In the genomic region with DNA sequence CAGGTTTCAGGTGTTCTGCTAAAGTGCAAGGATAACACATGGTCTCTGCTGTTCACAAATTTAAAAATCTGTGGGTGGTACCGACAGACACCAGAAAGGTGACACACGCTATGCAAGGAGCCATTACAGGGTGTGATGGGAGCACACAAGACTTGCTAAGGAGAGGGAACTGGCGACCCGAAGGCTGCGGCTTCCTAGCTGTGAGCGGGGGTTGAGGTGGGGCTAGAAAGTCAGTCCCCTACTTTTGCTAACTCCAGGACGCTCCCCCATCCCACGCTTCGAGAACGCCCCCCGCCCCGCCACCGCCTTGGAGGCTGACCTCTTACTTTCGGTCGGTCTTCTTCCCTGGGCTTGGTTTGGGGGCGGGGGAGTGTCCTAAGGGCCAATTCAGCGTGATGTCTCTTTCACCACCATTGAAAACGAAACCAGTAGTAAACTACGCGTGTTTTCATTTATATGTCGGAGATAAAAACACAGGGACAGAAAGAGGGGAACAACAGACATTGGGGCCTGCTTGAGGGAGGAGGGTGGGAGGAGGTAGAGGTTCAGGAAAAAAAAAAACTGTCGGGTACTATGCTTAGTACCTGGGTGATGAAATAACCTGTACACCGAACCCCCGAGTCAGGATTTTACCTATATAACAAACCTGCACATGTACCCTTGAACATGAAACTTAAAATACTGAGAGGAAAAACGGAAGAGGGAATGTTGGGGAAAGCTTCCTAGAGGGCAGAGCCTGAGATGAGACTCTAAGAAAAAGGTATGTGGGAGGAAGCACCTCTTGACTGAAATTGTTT, we compare ENCODE assay signal across 8 cellular contexts. TPM values are rescaled to one million over a fixed set of nuclear protein-coding genes. Genes with fewer than 3 reads are reported as not detected.
DNase-seq lines count a peak whose midpoint lies in the region; ATAC-seq, FAIRE-seq and TF ChIP-seq lines count a peak whose summit lies in the region.

No MANE protein-coding gene starts in this region.

- H2BK5ac ChIP-seq in H1 (ENCODE audit: low read depth, low read length), result peak overlapping the region; percentile 94

- H3K27ac ChIP-seq in CD4-positive, alpha-beta T cell (ENCODE audit: low read depth, low read length), result peak overlapping the region; percentile 94
- H3K27ac ChIP-seq in HUES6 (ENCODE audit: low read depth, low read length) (peak overlapping the region; percentile 61), H1 (ENCODE audit: low read depth, low read length) (peak overlapping the region; percentile 85), thoracic aorta (peak overlapping the region; percentile 98 to 99)

- peak overlapping the region; percentile 90 for H3K9ac ChIP-seq in HUES6 (ENCODE audit: low read length)
- H3K9ac ChIP-seq in H1 (replicated peaks in 1 of 4; ENCODE audit: extremely low read depth in 1 of 4, low read depth in 3 of 4, low read length in 3 of 4), result peak overlapping the region; percentile 70 to 98 (median 86)

- no peak for FAIRE-seq in H1 (lab: Jason Lieb, UNC)

- peak overlapping the region; percentile 36 for H4K5ac ChIP-seq in H1 (ENCODE audit: insufficient read length, low read depth, low read length)

- H3K9me3 ChIP-seq in CD4-positive, alpha-beta T cell (ENCODE audit: control insufficient read depth, low read length), result no peaks in the 10 kb centered on the region
- H3K9me3 ChIP-seq in HUES6 (ENCODE audit: control insufficient read depth, insufficient read depth, low read depth, low read length) (no peaks in the 10 kb centered on the region), H1 (ENCODE audit: insufficient read depth in 2 of 2, low read depth in 1 of 2, low read length in 1 of 2) (no peaks in the 10 kb centered on the region), thoracic aorta (no peaks in the 10 kb centered on the region)

- peak overlapping the region; percentile 82 for H3K4me3 ChIP-seq in HUES6 (ENCODE audit: low read depth, low read length)
- H3K4me3 ChIP-seq in H1 (ENCODE audit: extremely low read depth in 1 of 4, insufficient read depth in 2 of 4, low read depth in 3 of 4, low read length in 4 of 4), result peak overlapping the region; percentile 87 to 99 (median 96)
- peak overlapping the region; percentile 83 for H3K4me3 ChIP-seq in thoracic aorta

- no peak overlapping the region for H3K18ac ChIP-seq in H1 (ENCODE audit: extremely low read depth, low read length)

- TF ChIP-seq CTCF in CD4-positive, alpha-beta T cell (IDR thresholded peaks at IDR 0.05), result no peak
- TF ChIP-seq CTCF in H1 (IDR thresholded peaks at IDR 0.05; ENCODE audit: control extremely low read depth in 1 of 3, insufficient read depth in 1 of 3, low read depth in 1 of 3, low read length in 3 of 3) (no peak), thoracic aorta (IDR thresholded peaks at IDR 0.05) (no peak)

- H2BK20ac ChIP-seq in H1 (ENCODE audit: low read length), result no peak overlapping the region

- no peak overlapping the region for H3K27ac Mint-ChIP-seq in CD4-positive, alpha-beta T cell

- peak in 6 of 10 experiments; percentile 25 to 60 (median 34) for DNase-seq in CD4-positive, alpha-beta T cell
- peak in 3 of 4 experiments; percentile 16 to 47 (median 20) for DNase-seq in activated CD4-positive, CD25-positive, alpha-beta regulatory T cell (lab: John Stamatoyannopoulos, UW)
- no peak for DNase-seq in H1 (ENCODE audit: low read depth in 1 of 2, low spot score in 2 of 2)
- DNase-seq in myocyte (ENCODE audit: low read depth), result peak; percentile 63
- no peak for DNase-seq in thoracic aorta (ENCODE audit: low spot score)

- TF ChIP-seq EP300 in H1 (IDR thresholded peaks at IDR 0.05; ENCODE audit: borderline replicate concordance in 1 of 2, low read depth in 2 of 2, low read length in 2 of 2), result no peak

- H4K8ac ChIP-seq in H1 (ENCODE audit: extremely low read depth, insufficient read depth, low read length), result peak overlapping the region; percentile 29; the same call in 1 of the 2 replicates

- H3K14ac ChIP-seq in H1 (ENCODE audit: insufficient read length), result no peak overlapping the region

- no peak overlapping the region for H2AFZ ChIP-seq in H1 (ENCODE audit: low read length)

- peak overlapping the region; percentile 79 for H4K91ac ChIP-seq in H1 (replicated peaks; ENCODE audit: insufficient read length, low read length)

- no peaks in the 10 kb centered on the region; the same call in 1 of the 2 replicates for H3K79me1 ChIP-seq in H1 (ENCODE audit: low read depth, low read length)

- no peak for TF ChIP-seq RAD21 in H1 (IDR thresholded peaks at IDR 0.05 in 1 of 2, conservative IDR thresholded peaks at IDR 0.05 in 1 of 2; ENCODE audit: low read depth in 2 of 2, low read length in 2 of 2)

- no peak overlapping the region for H3K4me3 Mint-ChIP-seq in CD4-positive, alpha-beta T cell

- peak overlapping the region; percentile 62; the same call in 1 of the 2 replicates for H2BK12ac ChIP-seq in H1 (ENCODE audit: low read depth, low read length)

- H3K36me3 ChIP-seq in HUES6 (ENCODE audit: control insufficient read depth, insufficient read depth, low read length) (peaks cover 25% of the 10 kb centered on the region), H1 (ENCODE audit: control insufficient read depth in 2 of 4, insufficient read depth in 4 of 4, low read length in 3 of 4) (peaks cover 9 to 20% (median 16%) of the 10 kb centered on the region in 4 experiments), thoracic aorta (peaks cover 4% of the 10 kb centered on the region)

- H3K4me1 ChIP-seq in HUES6 (ENCODE audit: control insufficient read depth, insufficient read depth, low read length) (peaks cover 22% of the 10 kb centered on the region), H1 (replicated peaks in 1 of 4; ENCODE audit: control insufficient read depth in 3 of 4, insufficient read depth in 4 of 4, low read length in 3 of 4) (peaks cover 3 to 13% (median 11%) of the 10 kb centered on the region in 4 experiments; a peak in 6 of 7 replicates), thoracic aorta (ENCODE audit: control insufficient read depth in 1 of 2, low read depth in 2 of 2) (peaks cover 20 to 38% of the 10 kb centered on the region in 2 donors)

- peak overlapping the region; percentile 78 to 94 for H3K4me2 ChIP-seq in H1 (ENCODE audit: insufficient read depth in 1 of 2, low read depth in 2 of 2, low read length in 2 of 2)

- peaks cover 19 to 46% of the 10 kb centered on the region in 2 experiments for H3K79me2 ChIP-seq in H1 (ENCODE audit: control insufficient read depth in 1 of 2, insufficient read depth in 2 of 2, low read length in 2 of 2)

- TF ChIP-seq POLR2A in H1 (IDR thresholded peaks at IDR 0.05; ENCODE audit: control extremely low read depth in 1 of 2, low read depth in 2 of 2, low read length in 2 of 2), result peak in 1 of 2 experiments; percentile 41; a peak in 1 of 3 replicates

- H3K27me3 Mint-ChIP-seq in CD4-positive, alpha-beta T cell, result no peaks in the 10 kb centered on the region

- no peak overlapping the region for H2AK5ac ChIP-seq in H1 (ENCODE audit: low read depth, low read length)

- H3K56ac ChIP-seq in H1 (replicated peaks; ENCODE audit: insufficient read length, low read depth, low read length), result peak overlapping the region; percentile 17

- H3K4ac ChIP-seq in H1 (replicated peaks; ENCODE audit: insufficient read length, low read depth, low read length), result no peak overlapping the region

- no peak for ATAC-seq in CD4-positive, alpha-beta T cell (ENCODE audit: poor library complexity)
- ATAC-seq in thoracic aorta (ENCODE audit: insufficient number of reproducible peaks, low FRiP score, low read depth) (no peak), GM19035 (IDR thresholded peaks at IDR 0.05; ENCODE audit: unreplicated experiment) (no peak), HG02938 (IDR thresholded peaks at IDR 0.05; ENCODE audit: unreplicated experiment) (no peak)

- no peak overlapping the region for H2BK120ac ChIP-seq in H1 (replicated peaks; ENCODE audit: low read depth, low read length)

- no peak overlapping the region for H3K23ac ChIP-seq in H1 (ENCODE audit: insufficient read length)

- no peaks in the 10 kb centered on the region for H3K9me3 Mint-ChIP-seq in CD4-positive, alpha-beta T cell

- H3K27me3 ChIP-seq in CD4-positive, alpha-beta T cell (ENCODE audit: control insufficient read depth, insufficient read depth, low read length), result no peaks in the 10 kb centered on the region
- no peaks in the 10 kb centered on the region for H3K27me3 ChIP-seq in HUES6 (ENCODE audit: control insufficient read depth, insufficient read depth, low read length)
- no peaks in the 10 kb centered on the region for H3K27me3 ChIP-seq in H1 (replicated peaks in 1 of 4; ENCODE audit: control insufficient read depth in 3 of 4, extremely low read depth in 1 of 4, insufficient read depth in 3 of 4, low read length in 3 of 4)
- H3K27me3 ChIP-seq in thoracic aorta (replicated peaks; ENCODE audit: insufficient read depth), result no peaks in the 10 kb centered on the region

- WGBS in H1 (ENCODE audit: extremely low coverage in 1 of 2, insufficient coverage in 1 of 2, insufficient read length in 1 of 2, insufficient replicate concordance in 2 of 2, low coverage in 1 of 2, low lambda C conversion rate in 2 of 2, missing lambda C conversion rate in 1 of 2), 2 experiments, result 7% methylated on average over 17 of the region's 25 CpGs; no CpG with 5 or more reads in 1 of the 2 experiments

- H2BK15ac ChIP-seq in H1 (ENCODE audit: low read length), result no peak overlapping the region

- H4K20me1 ChIP-seq in H1 (replicated peaks in 1 of 2; ENCODE audit: control insufficient read depth in 1 of 2, insufficient read depth in 2 of 2, low read length in 2 of 2), result peaks cover 2 to 8% of the 10 kb centered on the region in 2 experiments

- intact Hi-C loops in CD4-positive, alpha-beta T cell (cut with DNase I, micrococcal nuclease), result loop anchor here (2.0 kb wide), 2 partner anchors 23 to 39 kb away; partner anchors contain the start of gene PMVK (in 1 of the 2)

- POLR2A ChIA-PET in CD4-positive, alpha-beta T cell (lab: Charles Lee), result interaction anchor here (0.9 to 5.6 kb wide), 13 partner anchors 8 to 41 kb away, joined by 3 to 46 read pairs (median 16); partner anchors contain the start of genes FLAD1, PBXIP1, PMVK and PYGO2
- POLR2A ChIA-PET in H1 (lab: Charles Lee; ENCODE audit: partially characterized antibody), result interaction anchor here (0.7 to 42.8 kb wide), 7 partner anchors 6 to 55 kb away, joined by 3 to 702 read pairs (median 120); partner anchors contain the start of genes FLAD1, LENEP, PBXIP1 and PYGO2

- peaks cover 18% of the 10 kb centered on the region for H3K23me2 ChIP-seq in H1 (ENCODE audit: low read depth, low read length)

- peaks cover 7% of the 10 kb centered on the region for H3K36me3 Mint-ChIP-seq in CD4-positive, alpha-beta T cell (ENCODE audit: low read depth)

- peaks cover 21% of the 10 kb centered on the region for H3K4me1 Mint-ChIP-seq in CD4-positive, alpha-beta T cell (ENCODE audit: low read depth)

- CTCF ChIA-PET in CD4-positive, alpha-beta T cell (lab: Charles Lee), result interaction anchor here (0.7 to 10.7 kb wide), 5 partner anchors 13 to 41 kb away, joined by 3 to 71 read pairs (median 24); partner anchors contain the start of genes PBXIP1 and PYGO2
- CTCF ChIA-PET in H1 (lab: Charles Lee; ENCODE audit: partially characterized antibody), result interaction anchor here (1.0 to 20.6 kb wide), 4 partner anchors 13 to 86 kb away, joined by 4 to 334 read pairs (median 5); partner anchors contain the start of gene LENEP

RNA-seq across cellular contexts. Expression of gene CKS1B, which starts 1.1 kb away (rescaled TPM):
- 1 to 10 TPM; 1.4 to 3.9 TPM for total RNA-seq in CD4-positive, alpha-beta T cell
- total RNA-seq in H1 (2021; fragmentation: NEBNext Ultra II Directional; extraction: Animal tissue kit (Norgen Biotek cat#: 25700)), result 284 and 294 TPM in 2 replicates
- 801 and 1,025 TPM in 2 replicates for polyA plus RNA-seq in H1 (2011; rRNA removed)
- polyA plus RNA-seq in H1 (2011; cell fraction: cytosol; rRNA removed), result 668 TPM
- 301 TPM for polyA plus RNA-seq in H1 (2011; cell fraction: nucleus; rRNA removed)
- polyA plus RNA-seq in H1 (2012, experiment 1 of 2), result 458 to 597 TPM (median 493 TPM) in 4 replicates
- 299 TPM for polyA plus RNA-seq in H1 (2012, experiment 2 of 2)
- polyA plus RNA-seq in H1 (2013, experiment 1 of 2), result 459 TPM
- polyA plus RNA-seq in H1 (2013, experiment 2 of 2), result 480 TPM
- 354 and 434 TPM in 2 replicates for polyA minus RNA-seq in H1 (2011; rRNA and poly(A)+ RNA removed)
- 129 TPM for polyA minus RNA-seq in H1 (2011; cell fraction: cytosol; rRNA and poly(A)+ RNA removed)
- polyA minus RNA-seq in H1 (2011; cell fraction: nucleus; rRNA and poly(A)+ RNA removed), result 123 TPM
- total RNA-seq in myocyte (26.6 and 33.5 TPM in 2 replicates), thoracic aorta (10 to 100 TPM; 13.5 to 23.7 TPM)
- polyA plus RNA-seq in myocyte (2012), result 56.5 TPM

RNA-seq across cellular contexts. Expression of gene SHC1, which starts 5.1 kb away (rescaled TPM):
- 10 to 100 TPM; 59.9 to 60.0 TPM for total RNA-seq in CD4-positive, alpha-beta T cell
- total RNA-seq in H1 (2021; fragmentation: NEBNext Ultra II Directional; extraction: Animal tissue kit (Norgen Biotek cat#: 25700)), result 204 and 212 TPM in 2 replicates
- polyA plus RNA-seq in H1 (2011; rRNA removed), result 177 and 197 TPM in 2 replicates
- polyA plus RNA-seq in H1 (2011; cell fraction: cytosol; rRNA removed), result 199 TPM
- 757 TPM for polyA plus RNA-seq in H1 (2011; cell fraction: nucleus; rRNA removed)
- 146 to 233 TPM (median 185 TPM) in 4 replicates for polyA plus RNA-seq in H1 (2012, experiment 1 of 2)
- 206 TPM for polyA plus RNA-seq in H1 (2012, experiment 2 of 2)
- polyA plus RNA-seq in H1 (2013, experiment 1 of 2), result 197 TPM
- polyA plus RNA-seq in H1 (2013, experiment 2 of 2), result 196 TPM
- 204 and 224 TPM in 2 replicates for polyA minus RNA-seq in H1 (2011; rRNA and poly(A)+ RNA removed)
- polyA minus RNA-seq in H1 (2011; cell fraction: cytosol; rRNA and poly(A)+ RNA removed), result 101 TPM
- 123 TPM for polyA minus RNA-seq in H1 (2011; cell fraction: nucleus; rRNA and poly(A)+ RNA removed)
- 165 and 171 TPM in 2 replicates for total RNA-seq in myocyte
- polyA plus RNA-seq in myocyte (2012), result 295 TPM
- 100 to 1,000 TPM; 129 to 174 TPM for total RNA-seq in thoracic aorta

RNA-seq across cellular contexts. Expression of gene FLAD1, which starts 7.5 kb away (rescaled TPM):
- 10 to 100 TPM; 16.7 to 19.4 TPM for total RNA-seq in CD4-positive, alpha-beta T cell
- total RNA-seq in H1 (2021; fragmentation: NEBNext Ultra II Directional; extraction: Animal tissue kit (Norgen Biotek cat#: 25700)), result 97.4 and 104 TPM in 2 replicates
- 143 and 189 TPM in 2 replicates for polyA plus RNA-seq in H1 (2011; rRNA removed)
- polyA plus RNA-seq in H1 (2011; cell fraction: cytosol; rRNA removed), result 152 TPM
- polyA plus RNA-seq in H1 (2011; cell fraction: nucleus; rRNA removed), result 250 TPM
- polyA plus RNA-seq in H1 (2012, experiment 1 of 2), result 116 to 134 TPM (median 122 TPM) in 4 replicates
- 127 TPM for polyA plus RNA-seq in H1 (2012, experiment 2 of 2)
- 95.1 TPM for polyA plus RNA-seq in H1 (2013, experiment 1 of 2)
- polyA plus RNA-seq in H1 (2013, experiment 2 of 2), result 95.5 TPM
- 149 and 177 TPM in 2 replicates for polyA minus RNA-seq in H1 (2011; rRNA and poly(A)+ RNA removed)
- 69.5 TPM for polyA minus RNA-seq in H1 (2011; cell fraction: cytosol; rRNA and poly(A)+ RNA removed)
- 81.1 TPM for polyA minus RNA-seq in H1 (2011; cell fraction: nucleus; rRNA and poly(A)+ RNA removed)
- 27.2 and 28.1 TPM in 2 replicates for total RNA-seq in myocyte
- 29.4 TPM for polyA plus RNA-seq in myocyte (2012)
- total RNA-seq in thoracic aorta, result 10 to 100 TPM; 23.8 to 27.2 TPM

RNA-seq across cellular contexts. Expression of gene PYGO2, which starts 14.0 kb away (rescaled TPM):
- total RNA-seq in CD4-positive, alpha-beta T cell, result 10 to 100 TPM; 30.3 to 32.8 TPM
- total RNA-seq in H1 (2021; fragmentation: NEBNext Ultra II Directional; extraction: Animal tissue kit (Norgen Biotek cat#: 25700)), result 31.6 and 32.4 TPM in 2 replicates
- polyA plus RNA-seq in H1 (2011; rRNA removed), result 31.0 and 36.3 TPM in 2 replicates
- polyA plus RNA-seq in H1 (2011; cell fraction: cytosol; rRNA removed), result 24.4 TPM
- 31.8 TPM for polyA plus RNA-seq in H1 (2011; cell fraction: nucleus; rRNA removed)
- 26.7 to 28.7 TPM (median 28.3 TPM) in 4 replicates for polyA plus RNA-seq in H1 (2012, experiment 1 of 2)
- 38.2 TPM for polyA plus RNA-seq in H1 (2012, experiment 2 of 2)
- polyA plus RNA-seq in H1 (2013, experiment 1 of 2), result 22.4 TPM
- 21.0 TPM for polyA plus RNA-seq in H1 (2013, experiment 2 of 2)
- 17.6 and 24.9 TPM in 2 replicates for polyA minus RNA-seq in H1 (2011; rRNA and poly(A)+ RNA removed)
- 18.0 TPM for polyA minus RNA-seq in H1 (2011; cell fraction: cytosol; rRNA and poly(A)+ RNA removed)
- polyA minus RNA-seq in H1 (2011; cell fraction: nucleus; rRNA and poly(A)+ RNA removed), result 14.7 TPM
- total RNA-seq in myocyte, result 25.8 and 31.0 TPM in 2 replicates
- 27.0 TPM for polyA plus RNA-seq in myocyte (2012)
- 10 to 100 TPM; 17.8 to 21.4 TPM for total RNA-seq in thoracic aorta

RNA-seq across cellular contexts. Expression of gene LENEP, which starts 17.8 kb away (rescaled TPM):
- not detected for total RNA-seq in CD4-positive, alpha-beta T cell
- 1.2 and 1.3 TPM in 2 replicates for total RNA-seq in H1 (2021; fragmentation: NEBNext Ultra II Directional; extraction: Animal tissue kit (Norgen Biotek cat#: 25700))
- polyA plus RNA-seq in H1 (2011; rRNA removed), result 1.1 TPM in 1 of 2 replicates, not detected in the other
- 0.23 TPM for polyA plus RNA-seq in H1 (2011; cell fraction: cytosol; rRNA removed)
- 1.5 TPM for polyA plus RNA-seq in H1 (2011; cell fraction: nucleus; rRNA removed)
- polyA plus RNA-seq in H1 (2012, experiment 1 of 2), result 0.32 TPM in 1 of 4 replicates, not detected in the others
- not detected for polyA plus RNA-seq in H1 (2012, experiment 2 of 2)
- polyA plus RNA-seq in H1 (2013, experiment 1 of 2), result 0.61 TPM
- polyA plus RNA-seq in H1 (2013, experiment 2 of 2), result not detected
- polyA minus RNA-seq in H1 (2011; rRNA and poly(A)+ RNA removed), result 6.1 and 8.4 TPM in 2 replicates
- polyA minus RNA-seq in H1 (2011; cell fraction: cytosol; rRNA and poly(A)+ RNA removed), result not detected
- 15.3 TPM for polyA minus RNA-seq in H1 (2011; cell fraction: nucleus; rRNA and poly(A)+ RNA removed)
- total RNA-seq in myocyte, result not detected in 2 replicates
- 0.45 TPM for polyA plus RNA-seq in myocyte (2012)
- not detected for total RNA-seq in thoracic aorta

Comparison
In these comparisons a context has a peak if more than half of its experiments do, and no peak if none do; other contexts are left out.
1. DNase-seq: peak in CD4-positive, alpha-beta T cell (6 of 10), activated CD4-positive, CD25-positive, alpha-beta regulatory T cell (3 of 4) and myocyte (single experiment); none in H1 (0 of 2) and thoracic aorta (single experiment).
2. Peak in every context shown above with its lines, with median percentiles within 50 percentile points of each other: H3K27ac ChIP-seq and H3K4me3 ChIP-seq.